16 cellular contexts compared by ENCODE assay signal in the genomic region with DNA sequence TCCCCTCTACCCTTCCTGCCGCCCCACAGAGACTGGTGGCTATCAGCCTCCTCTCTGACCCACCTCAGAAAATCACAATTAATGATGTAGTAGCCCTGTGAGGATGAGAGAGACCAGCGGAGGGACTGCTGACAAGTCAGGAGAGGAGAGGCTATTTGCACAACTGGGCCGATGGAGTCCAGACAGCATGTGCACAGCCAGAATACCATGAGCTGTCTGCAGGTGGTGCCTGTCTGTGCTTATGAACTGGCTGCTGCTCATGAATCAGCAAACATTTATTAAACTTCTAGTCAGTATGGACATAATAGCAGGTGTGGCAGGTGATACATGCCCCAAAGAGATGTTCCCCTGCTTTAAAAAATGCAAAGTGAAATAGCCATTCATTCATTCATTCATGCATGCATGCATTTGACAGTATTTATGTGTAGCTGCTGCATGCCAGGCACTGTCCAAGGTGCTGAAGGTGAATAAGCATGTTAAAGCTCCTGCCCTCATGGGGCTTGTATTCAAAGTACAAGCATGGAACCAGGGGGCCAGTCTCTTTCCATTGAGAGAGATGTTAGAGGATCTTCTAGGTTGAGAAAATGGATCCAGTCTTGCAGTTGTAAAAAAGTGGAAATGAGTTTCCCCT.
A peak's percentile ranks its signal among the peaks of the same experiment; 100 is the strongest.
DNase-seq lines count a peak whose midpoint lies in the region; ATAC-seq and TF ChIP-seq lines count a peak whose summit lies in the region.
"Had no signal": no experiment of that assay in that cellular context is flagged by ENCODE, and none has a peak within 500 bp of the region (broad histone marks: within the 10 kb centered on the region; RNA-seq: fewer than 3 reads in every experiment).

No MANE protein-coding gene starts in this region.

- H3K27me3 Mint-ChIP-seq in activated CD4-positive, alpha-beta T cell treated with anti-CD3 and anti-CD28 coated beads for 36 hours, result peaks cover 9% of the 10 kb centered on the region
- H3K27me3 Mint-ChIP-seq in activated CD8-positive, alpha-beta T cell treated with anti-CD3 and anti-CD28 coated beads, Interleukin-2, amount 10 ng/mL, durations not matched to agents 7 days and 5 days (ENCODE audit: low read depth), result no peaks in the 10 kb centered on the region

- H3K36me3 Mint-ChIP-seq in activated CD4-positive, alpha-beta T cell treated with anti-CD3 and anti-CD28 coated beads for 36 hours (ENCODE audit: low read depth), result no peaks in the 10 kb centered on the region
- no peaks in the 10 kb centered on the region for H3K36me3 Mint-ChIP-seq in activated CD8-positive, alpha-beta T cell treated with anti-CD3 and anti-CD28 coated beads, Interleukin-2, amount 10 ng/mL, durations not matched to agents 7 days and 5 days (ENCODE audit: low read depth)
- H3K36me3 Mint-ChIP-seq: naive thymus-derived CD8-positive, alpha-beta T cell had no signal

- H3K9me3 Mint-ChIP-seq in activated CD4-positive, alpha-beta T cell treated with anti-CD3 and anti-CD28 coated beads for 36 hours (ENCODE audit: low read depth), result no peaks in the 10 kb centered on the region
- no peaks in the 10 kb centered on the region for H3K9me3 Mint-ChIP-seq in activated CD8-positive, alpha-beta T cell treated with anti-CD3 and anti-CD28 coated beads, Interleukin-2, amount 10 ng/mL, durations not matched to agents 7 days and 5 days (ENCODE audit: insufficient read depth)
- H3K9me3 Mint-ChIP-seq: H9 had no signal

- no peak for TF ChIP-seq EP300 in Ishikawa (IDR thresholded peaks at IDR 0.05; ENCODE audit: borderline replicate concordance)

- POLR2A ChIA-PET in activated CD4-positive, alpha-beta T cell treated with anti-CD3 and anti-CD28 coated beads for 36 hours (lab: Charles Lee), result interaction anchor here (0.7 kb wide), 1 partner anchor 104 kb away, joined by 3 read pairs; no protein-coding TSS in a partner anchor
- POLR2A ChIA-PET in activated CD8-positive, alpha-beta T cell treated with anti-CD3 and anti-CD28 coated beads, Interleukin-2, amount 10 ng/mL, durations not matched to agents 7 days and 5 days (lab: Charles Lee), result no interaction called here

- CTCF ChIA-PET in activated CD4-positive, alpha-beta T cell treated with anti-CD3 and anti-CD28 coated beads for 36 hours (lab: Charles Lee), result interaction anchor here (0.6 kb wide), 1 partner anchor 11 kb away, joined by 3 read pairs; no protein-coding TSS in a partner anchor
- CTCF ChIA-PET in activated CD8-positive, alpha-beta T cell treated with anti-CD3 and anti-CD28 coated beads, Interleukin-2, amount 10 ng/mL, durations not matched to agents 7 days and 5 days (lab: Charles Lee), result no interaction called here

- TF ChIP-seq RAD21 in Ishikawa (IDR thresholded peaks at IDR 0.05; ENCODE audit: low read depth), result no peak

- no peak overlapping the region for H3K27ac Mint-ChIP-seq in activated CD4-positive, alpha-beta T cell treated with anti-CD3 and anti-CD28 coated beads for 36 hours
- H3K27ac Mint-ChIP-seq in activated CD8-positive, alpha-beta T cell treated with anti-CD3 and anti-CD28 coated beads, Interleukin-2, amount 10 ng/mL, durations not matched to agents 7 days and 5 days, result no peak overlapping the region
- H3K27ac Mint-ChIP-seq: H9; naive thymus-derived CD8-positive, alpha-beta T cell had no signal

- no peak overlapping the region for H3K4me3 Mint-ChIP-seq in activated CD4-positive, alpha-beta T cell treated with anti-CD3 and anti-CD28 coated beads for 36 hours
- no peak overlapping the region for H3K4me3 Mint-ChIP-seq in activated CD8-positive, alpha-beta T cell treated with anti-CD3 and anti-CD28 coated beads, Interleukin-2, amount 10 ng/mL, durations not matched to agents 7 days and 5 days
- H3K4me3 Mint-ChIP-seq: H9; naive thymus-derived CD8-positive, alpha-beta T cell had no signal

- H3K27ac ChIP-seq in caudate nucleus (ENCODE audit: low read depth, low read length), result no peak overlapping the region
- H3K27ac ChIP-seq: SK-N-MC had no signal

- DNase-seq in activated CD4-positive, alpha-beta T cell treated with anti-CD3 and anti-CD28 coated beads for 36 hours, result peak; percentile 23
- no peak for DNase-seq in activated CD4-positive, alpha-beta T cell treated with anti-CD3 and anti-CD28 coated beads for 1 hour
- peak; percentile 26 for DNase-seq in activated CD8-positive, alpha-beta T cell treated with anti-CD3 and anti-CD28 coated beads, Interleukin-2, amount 10 ng/mL, durations not matched to agents 7 days and 5 days
- DNase-seq in lung microvascular endothelial cell (ENCODE audit: low read depth in 2 of 2), result peak; percentile 17 to 23
- no peak for DNase-seq in mucosa of gallbladder (ENCODE audit: low spot score)
- DNase-seq in caudate nucleus (lab: John Stamatoyannopoulos, UW), result no peak
- DNase-seq in NCI-H1694 (lab: John Stamatoyannopoulos, UW), result no peak
- DNase-seq: activated effector memory CD4-positive, alpha-beta T cell treated with anti-CD3 and anti-CD28 coated beads, Interleukin-2, amount 50 U/mL, for 16 hours; H9; KG1; NCI-H1436 treated with DMSO at 0.1 percent for 48 hours; NCI-H226 had no signal

- no peak for ATAC-seq in activated CD4-positive, alpha-beta T cell treated with anti-CD3 and anti-CD28 coated beads for 36 hours
- ATAC-seq in activated CD8-positive, alpha-beta T cell treated with anti-CD3 and anti-CD28 coated beads, Interleukin-2, amount 10 ng/mL, durations not matched to agents 7 days and 5 days, result no peak
- ATAC-seq: left lobe of liver; naive thymus-derived CD8-positive, alpha-beta T cell had no signal

- intact Hi-C loops in activated CD4-positive, alpha-beta T cell treated with anti-CD3 and anti-CD28 coated beads for 36 hours (cut with DNase I, micrococcal nuclease), result no loop called here

- no peaks in the 10 kb centered on the region for H3K4me1 Mint-ChIP-seq in activated CD4-positive, alpha-beta T cell treated with anti-CD3 and anti-CD28 coated beads for 36 hours
- no peaks in the 10 kb centered on the region for H3K4me1 Mint-ChIP-seq in activated CD8-positive, alpha-beta T cell treated with anti-CD3 and anti-CD28 coated beads, Interleukin-2, amount 10 ng/mL, durations not matched to agents 7 days and 5 days (ENCODE audit: low read depth)
- H3K4me1 Mint-ChIP-seq: H9; naive thymus-derived CD8-positive, alpha-beta T cell had no signal

TF ChIP-seq in Ishikawa, 13 proteins besides CTCF, POLR2A, EP300 and RAD21:
- TF ChIP-seq EGR1 (IDR thresholded peaks at IDR 0.05), result no peak
- TF ChIP-seq, protein P1, sequence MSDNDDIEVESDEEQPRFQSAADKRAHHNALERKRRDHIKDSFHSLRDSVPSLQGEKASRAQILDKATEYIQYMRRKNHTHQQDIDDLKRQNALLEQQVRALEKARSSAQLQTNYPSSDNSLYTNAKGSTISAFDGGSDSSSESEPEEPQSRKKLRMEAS (IDR thresholded peaks at IDR 0.05), result peak; percentile 44; the same call in 1 of the 2 replicates
- TF ChIP-seq, protein P2, sequence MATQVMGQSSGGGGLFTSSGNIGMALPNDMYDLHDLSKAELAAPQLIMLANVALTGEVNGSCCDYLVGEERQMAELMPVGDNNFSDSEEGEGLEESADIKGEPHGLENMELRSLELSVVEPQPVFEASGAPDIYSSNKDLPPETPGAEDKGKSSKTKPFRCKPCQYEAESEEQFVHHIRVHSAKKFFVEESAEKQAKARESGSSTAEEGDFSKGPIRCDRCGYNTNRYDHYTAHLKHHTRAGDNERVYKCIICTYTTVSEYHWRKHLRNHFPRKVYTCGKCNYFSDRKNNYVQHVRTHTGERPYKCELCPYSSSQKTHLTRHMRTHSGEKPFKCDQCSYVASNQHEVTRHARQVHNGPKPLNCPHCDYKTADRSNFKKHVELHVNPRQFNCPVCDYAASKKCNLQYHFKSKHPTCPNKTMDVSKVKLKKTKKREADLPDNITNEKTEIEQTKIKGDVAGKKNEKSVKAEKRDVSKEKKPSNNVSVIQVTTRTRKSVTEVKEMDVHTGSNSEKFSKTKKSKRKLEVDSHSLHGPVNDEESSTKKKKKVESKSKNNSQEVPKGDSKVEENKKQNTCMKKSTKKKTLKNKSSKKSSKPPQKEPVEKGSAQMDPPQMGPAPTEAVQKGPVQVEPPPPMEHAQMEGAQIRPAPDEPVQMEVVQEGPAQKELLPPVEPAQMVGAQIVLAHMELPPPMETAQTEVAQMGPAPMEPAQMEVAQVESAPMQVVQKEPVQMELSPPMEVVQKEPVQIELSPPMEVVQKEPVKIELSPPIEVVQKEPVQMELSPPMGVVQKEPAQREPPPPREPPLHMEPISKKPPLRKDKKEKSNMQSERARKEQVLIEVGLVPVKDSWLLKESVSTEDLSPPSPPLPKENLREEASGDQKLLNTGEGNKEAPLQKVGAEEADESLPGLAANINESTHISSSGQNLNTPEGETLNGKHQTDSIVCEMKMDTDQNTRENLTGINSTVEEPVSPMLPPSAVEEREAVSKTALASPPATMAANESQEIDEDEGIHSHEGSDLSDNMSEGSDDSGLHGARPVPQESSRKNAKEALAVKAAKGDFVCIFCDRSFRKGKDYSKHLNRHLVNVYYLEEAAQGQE (IDR thresholded peaks at IDR 0.05; ENCODE audit: low read depth), result peak; percentile 95
- TF ChIP-seq TEAD4 (IDR thresholded peaks at IDR 0.05), result peak; percentile 73
- TF ChIP-seq NFIC (IDR thresholded peaks at IDR 0.05), result no peak
- no peak for TF ChIP-seq TCF12 (IDR thresholded peaks at IDR 0.05; ENCODE audit: low read depth)
- no peak for TF ChIP-seq ZBTB7A (IDR thresholded peaks at IDR 0.05; ENCODE audit: low read depth)
- no peak for TF ChIP-seq YY1 (IDR thresholded peaks at IDR 0.05; ENCODE audit: low read depth)
- no peak for TF ChIP-seq CEBPB (IDR thresholded peaks at IDR 0.05)
- no peak for TF ChIP-seq TAF1 (IDR thresholded peaks at IDR 0.05; ENCODE audit: low read depth)
- TF ChIP-seq USF1 (IDR thresholded peaks at IDR 0.05), result 0 out of 2 replicates have a peak, but pooled peaks have one; percentile 24
- no peak for TF ChIP-seq CREB1 (IDR thresholded peaks at IDR 0.05; ENCODE audit: low read depth)

Comparison
In these comparisons a context has a peak if more than half of its experiments do, and no peak if none do; other contexts are left out.
1. DNase-seq: peak in activated CD4-positive, alpha-beta T cell treated with anti-CD3 and anti-CD28 coated beads for 36 hours (single experiment), activated CD8-positive, alpha-beta T cell treated with anti-CD3 and anti-CD28 coated beads, Interleukin-2, amount 10 ng/mL, durations not matched to agents 7 days and 5 days (single experiment) and lung microvascular endothelial cell (2 of 2); none in activated CD4-positive, alpha-beta T cell treated with anti-CD3 and anti-CD28 coated beads for 1 hour (single experiment), mucosa of gallbladder (single experiment), caudate nucleus (0 of 61) and NCI-H1694 (single experiment).